In genomic region chr19:29467824-29468401, GRCh38 we compare ENCODE assay signal across 8 cellular contexts. TPM values are rescaled to one million over a fixed set of nuclear protein-coding genes. Genes with fewer than 3 reads are reported as not detected.
DNase-seq lines count a peak whose midpoint lies in the region; ATAC-seq and TF ChIP-seq lines count a peak whose summit lies in the region.

No MANE protein-coding gene starts in this region.

- no peak overlapping the region for H2AFZ ChIP-seq in neural cell (ENCODE audit: low read depth, low read length)

- H3K4me3 Mint-ChIP-seq in activated CD8-positive, alpha-beta T cell treated with anti-CD3 and anti-CD28 coated beads, Interleukin-2, amount 10 ng/mL, durations not matched to agents 7 days and 5 days, result no peak overlapping the region

- no peaks in the 10 kb centered on the region for H3K27me3 ChIP-seq in neural cell (ENCODE audit: insufficient read depth, low read depth, low read length)

- peaks cover 29% of the 10 kb centered on the region for H3K27me3 Mint-ChIP-seq in activated CD8-positive, alpha-beta T cell treated with anti-CD3 and anti-CD28 coated beads, Interleukin-2, amount 10 ng/mL, durations not matched to agents 7 days and 5 days (ENCODE audit: low read depth)

- no peaks in the 10 kb centered on the region for H4K20me1 ChIP-seq in neural cell (ENCODE audit: insufficient read depth)

- DNase-seq in NCI-H2107 treated with DMSO at 0.1 percent for 48 hours (lab: John Stamatoyannopoulos, UW; ENCODE audit: unreplicated experiment) (peak; percentile 28), NCI-H2107 (lab: John Stamatoyannopoulos, UW) (no peak), NAMALWA (ENCODE audit: low spot score) (peak; percentile 45), cortex of kidney (lab: John Stamatoyannopoulos, UW) (no peak), G401 (ENCODE audit: low spot score) (no peak), germinal center (ENCODE audit: low spot score) (no peak)
- DNase-seq in activated CD8-positive, alpha-beta T cell treated with anti-CD3 and anti-CD28 coated beads, Interleukin-2, amount 10 ng/mL, durations not matched to agents 7 days and 5 days, result peak; percentile 57

- TF ChIP-seq CTCF in neural cell (IDR thresholded peaks at IDR 0.05; ENCODE audit: poor library complexity, severe bottlenecking), result peak; percentile 33

- no peaks in the 10 kb centered on the region for H3K9me3 Mint-ChIP-seq in activated CD8-positive, alpha-beta T cell treated with anti-CD3 and anti-CD28 coated beads, Interleukin-2, amount 10 ng/mL, durations not matched to agents 7 days and 5 days (ENCODE audit: insufficient read depth)

- CTCF ChIA-PET in activated CD8-positive, alpha-beta T cell treated with anti-CD3 and anti-CD28 coated beads, Interleukin-2, amount 10 ng/mL, durations not matched to agents 7 days and 5 days (lab: Charles Lee), result interaction anchor here (1.1 kb wide), 1 partner anchor 61 kb away, joined by 5 read pairs; no protein-coding TSS in a partner anchor

- no peaks in the 10 kb centered on the region for H3F3A ChIP-seq in neural cell (ENCODE audit: insufficient read depth, low read length, poor library complexity, severe bottlenecking)

- H3K36me3 ChIP-seq in neural cell (ENCODE audit: insufficient read depth, low read length), result no peaks in the 10 kb centered on the region

- H3K79me2 ChIP-seq in neural cell (replicated peaks; ENCODE audit: insufficient read depth, low read length), result no peaks in the 10 kb centered on the region

- no peak overlapping the region for H3K27ac ChIP-seq in neural cell (ENCODE audit: low read length)

- in situ Hi-C loops in G401 (cut with HindIII; ENCODE audit: low sequenced_read_pairs), result no loop called here

- H3K9me3 ChIP-seq in neural cell (ENCODE audit: low read length), result peaks cover 4% of the 10 kb centered on the region

- no peak overlapping the region for H3K4me2 ChIP-seq in neural cell (ENCODE audit: low read length)

- no peaks in the 10 kb centered on the region for H3K36me3 Mint-ChIP-seq in activated CD8-positive, alpha-beta T cell treated with anti-CD3 and anti-CD28 coated beads, Interleukin-2, amount 10 ng/mL, durations not matched to agents 7 days and 5 days (ENCODE audit: low read depth)

- no peaks in the 10 kb centered on the region for H3K4me1 Mint-ChIP-seq in activated CD8-positive, alpha-beta T cell treated with anti-CD3 and anti-CD28 coated beads, Interleukin-2, amount 10 ng/mL, durations not matched to agents 7 days and 5 days (ENCODE audit: low read depth)

- POLR2A ChIA-PET in activated CD8-positive, alpha-beta T cell treated with anti-CD3 and anti-CD28 coated beads, Interleukin-2, amount 10 ng/mL, durations not matched to agents 7 days and 5 days (lab: Charles Lee), result no interaction called here

- H3K27ac Mint-ChIP-seq in activated CD8-positive, alpha-beta T cell treated with anti-CD3 and anti-CD28 coated beads, Interleukin-2, amount 10 ng/mL, durations not matched to agents 7 days and 5 days, result no peak overlapping the region

- no peak for ATAC-seq in activated CD8-positive, alpha-beta T cell treated with anti-CD3 and anti-CD28 coated beads, Interleukin-2, amount 10 ng/mL, durations not matched to agents 7 days and 5 days

- H3K4me3 ChIP-seq in neural cell (ENCODE audit: low read length), result no peak overlapping the region

- TF ChIP-seq RAD21 in neural cell (conservative IDR thresholded peaks at IDR 0.05), result no peak

- no peak for TF ChIP-seq EP300 in neural cell (conservative IDR thresholded peaks at IDR 0.05; ENCODE audit: poor library complexity, severe bottlenecking)

- H3K9ac ChIP-seq in neural cell (ENCODE audit: low read length), result no peak overlapping the region

- H3K9me2 ChIP-seq in neural cell (ENCODE audit: insufficient read depth, low read length), result no peaks in the 10 kb centered on the region

TF ChIP-seq in neural cell, 6 proteins besides CTCF, POLR2A, EP300 and RAD21:
- TF ChIP-seq EZH2 (IDR thresholded peaks at IDR 0.05; ENCODE audit: borderline replicate concordance, insufficient read depth, low read length, poor library complexity, severe bottlenecking), result no peak
- TF ChIP-seq MXI1 (conservative IDR thresholded peaks at IDR 0.05; ENCODE audit: poor library complexity, severe bottlenecking), result no peak
- TF ChIP-seq SMC3 (conservative IDR thresholded peaks at IDR 0.05; ENCODE audit: poor library complexity), result peak; percentile 26
- TF ChIP-seq POLR2AphosphoS5 (IDR thresholded peaks at IDR 0.05), result no peak
- TF ChIP-seq TAF1 (IDR thresholded peaks at IDR 0.05; ENCODE audit: low read depth), result no peak

RNA-seq across cellular contexts. Expression of gene VSTM2B, which starts 57.9 kb away (rescaled TPM):
- not detected for total RNA-seq in activated CD8-positive, alpha-beta T cell treated with anti-CD3 and anti-CD28 coated beads, Interleukin-2, amount 10 ng/mL, durations not matched to agents 7 days and 5 days
- 24.4 and 32.1 TPM in 2 replicates for polyA plus RNA-seq in neural cell
- 8.5 and 11.9 TPM in 2 replicates for polyA minus RNA-seq in neural cell
- total RNA-seq in G401 (2014; rRNA removed; shearing (Covaris generic)), result 2.5 TPM in 1 of 2 replicates, not detected in the other

Comparison
In these comparisons a context has a peak if more than half of its experiments do, and no peak if none do; other contexts are left out.
1. DNase-seq: peak in NCI-H2107 treated with DMSO at 0.1 percent for 48 hours (single experiment), NAMALWA (single experiment) and activated CD8-positive, alpha-beta T cell treated with anti-CD3 and anti-CD28 coated beads, Interleukin-2, amount 10 ng/mL, durations not matched to agents 7 days and 5 days (single experiment); none in NCI-H2107 (single experiment), cortex of kidney (single experiment), G401 (single experiment) and germinal center (single experiment).